ENCODE assay signal across 8 cellular contexts in genomic region chr5:62795912-62796311, GRCh38.
"Had no signal": no experiment of that assay in that cellular context is flagged by ENCODE, and none has a peak within 500 bp of the region (broad histone marks: within the 10 kb centered on the region; RNA-seq: fewer than 3 reads in every experiment).

No MANE protein-coding gene starts in this region.

- FAIRE-seq: G401.6, GM12878, GM12891, GM12892, GM18507, GM19239 had no signal

- ATAC-seq: GM12878 had no signal

- DNase-seq: GDM1, GF-D8 had no signal

- H3K4me3 ChIP-seq: GM12878 had no signal
